Comparison of ENCODE assay signal across 17 cellular contexts in genomic region chr10:123359539-123359938, GRCh38.
"Had no signal": no experiment of that assay in that cellular context is flagged by ENCODE, and none has a peak within 500 bp of the region (broad histone marks: within the 10 kb centered on the region; RNA-seq: fewer than 3 reads in every experiment).

No MANE protein-coding gene starts in this region.

- H3K36me3 Mint-ChIP-seq: stimulated activated effector memory CD8-positive, alpha-beta T cell treated with anti-CD3 and anti-CD28 coated beads, Interleukin-12 subunit alpha, Interleukin-12 subunit beta, amount 100 ng/mL, for 72 hours had no signal

- H3K4me1 Mint-ChIP-seq: activated naive CD8-positive, alpha-beta T cell treated with anti-CD3 and anti-CD28 coated beads, Interleukin-2, amount 50 U/mL, for 24 hours; stimulated activated effector memory CD8-positive, alpha-beta T cell treated with anti-CD3 and anti-CD28 coated beads, Interleukin-12 subunit alpha, Interleukin-12 subunit beta, amount 100 ng/mL, for 72 hours had no signal

- H3K27ac Mint-ChIP-seq: activated CD8-positive, alpha-beta T cell treated with anti-CD3 and anti-CD28 coated beads, Interleukin-2, amount 10 ng/mL, durations not matched to agents 7 days and 5 days; activated naive CD8-positive, alpha-beta T cell treated with anti-CD3 and anti-CD28 coated beads, Interleukin-2, amount 50 U/mL, for 24 hours; nephron; progenitor cell of endocrine pancreas; stimulated activated effector memory CD8-positive, alpha-beta T cell treated with anti-CD3 and anti-CD28 coated beads, Interleukin-12 subunit alpha, Interleukin-12 subunit beta, amount 100 ng/mL, for 72 hours had no signal

- DNase-seq: activated CD8-positive, alpha-beta T cell treated with anti-CD3 and anti-CD28 coated beads, Interleukin-2, amount 10 ng/mL, durations not matched to agents 7 days and 5 days; activated naive CD4-positive, alpha-beta T cell treated with Interleukin-2 at 50 U/mL for 16 hours; activated naive CD8-positive, alpha-beta T cell treated with anti-CD3 and anti-CD28 coated beads, Interleukin-2, amount 50 U/mL, for 24 hours; caudate nucleus; cortex of kidney; effector CD8-positive, alpha-beta T cell; heart right ventricle; left ventricle myocardium inferior; mesendoderm; occipital lobe; right cardiac atrium; small intestine; tibial artery; uterus had no signal

- H3K4me3 Mint-ChIP-seq: activated CD8-positive, alpha-beta T cell treated with anti-CD3 and anti-CD28 coated beads, Interleukin-2, amount 10 ng/mL, durations not matched to agents 7 days and 5 days; activated naive CD8-positive, alpha-beta T cell treated with anti-CD3 and anti-CD28 coated beads, Interleukin-2, amount 50 U/mL, for 24 hours; nephron; stimulated activated effector memory CD8-positive, alpha-beta T cell treated with anti-CD3 and anti-CD28 coated beads, Interleukin-12 subunit alpha, Interleukin-12 subunit beta, amount 100 ng/mL, for 72 hours had no signal

- ATAC-seq: activated CD8-positive, alpha-beta T cell treated with anti-CD3 and anti-CD28 coated beads, Interleukin-2, amount 10 ng/mL, durations not matched to agents 7 days and 5 days; activated naive CD8-positive, alpha-beta T cell treated with anti-CD3 and anti-CD28 coated beads, Interleukin-2, amount 50 U/mL, for 24 hours; heart right ventricle; right cardiac atrium; stimulated activated effector memory CD8-positive, alpha-beta T cell treated with anti-CD3 and anti-CD28 coated beads, Interleukin-12 subunit alpha, Interleukin-12 subunit beta, amount 100 ng/mL, for 72 hours had no signal

- H3K9me3 Mint-ChIP-seq: activated naive CD8-positive, alpha-beta T cell treated with anti-CD3 and anti-CD28 coated beads, Interleukin-2, amount 50 U/mL, for 24 hours; nephron; stimulated activated effector memory CD8-positive, alpha-beta T cell treated with anti-CD3 and anti-CD28 coated beads, Interleukin-12 subunit alpha, Interleukin-12 subunit beta, amount 100 ng/mL, for 72 hours had no signal
